ENCODE assay signal across 26 cellular contexts in the genomic region with DNA sequence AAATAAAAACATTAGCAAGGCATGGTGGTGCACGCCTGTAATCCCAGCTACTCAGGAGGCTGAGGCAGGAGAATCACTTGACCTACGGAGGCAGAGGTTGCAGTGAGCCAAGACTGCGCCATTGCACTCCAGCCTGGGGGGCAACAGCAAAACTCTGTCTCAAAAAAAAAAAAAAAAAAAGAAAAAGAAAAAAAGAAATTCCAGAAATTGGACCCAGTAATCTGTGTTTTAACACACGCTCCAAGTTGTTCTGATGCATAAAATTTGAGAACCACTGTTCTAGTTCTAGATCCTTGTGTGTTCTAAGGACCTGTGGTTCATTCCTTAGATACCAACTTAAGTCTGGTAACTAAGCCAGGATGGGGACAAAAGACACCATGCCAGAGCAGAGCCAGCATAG. TPM values are rescaled to one million over a fixed set of nuclear protein-coding genes. Genes with fewer than 3 reads are reported as not detected.
"Had no signal": no experiment of that assay in that cellular context is flagged by ENCODE, and none has a peak within 500 bp of the region (broad histone marks: within the 10 kb centered on the region; RNA-seq: fewer than 3 reads in every experiment).

No MANE protein-coding gene starts in this region.

- ATAC-seq: activated CD8-positive, alpha-beta T cell treated with anti-CD3 and anti-CD28 coated beads for 36 hours; body of pancreas; Panc1 had no signal

- H3K27me3 Mint-ChIP-seq: activated B cell treated with CpG ODN at 0.5 μM for 24 hours; activated CD8-positive, alpha-beta T cell treated with anti-CD3 and anti-CD28 coated beads for 36 hours had no signal

- H3K9me3 ChIP-seq: ascending aorta, body of pancreas had no signal

- H3K27ac ChIP-seq: ascending aorta, body of pancreas, RWPE1 had no signal

- H3K27me3 ChIP-seq: ascending aorta, body of pancreas had no signal

- H3K9me3 Mint-ChIP-seq: activated B cell treated with CpG ODN at 0.5 μM for 24 hours; activated CD8-positive, alpha-beta T cell treated with anti-CD3 and anti-CD28 coated beads for 36 hours; activated T-helper 1 cell treated with anti-CD3 and anti-CD28 coated beads, Interleukin-12 subunit alpha, Interleukin-12 subunit beta, Interleukin-2, Interleukin-4 antibody, amounts not matched to agents 30 ng/mL and 10 ng/mL and 1 ng/mL, durations not matched to agents 14 hours and 24 hours and 36 hours; T-helper 1 cell treated with Interleukin-12 subunit alpha and Interleukin-12 subunit beta and Interleukin-4 antibody, amounts not matched to agents 30 μg/mL and 1 μg/mL, for 36 hours had no signal

- H3K4me3 Mint-ChIP-seq: activated B cell treated with CpG ODN at 0.5 μM for 24 hours; T-helper 1 cell treated with Interleukin-12 subunit alpha and Interleukin-12 subunit beta and Interleukin-4 antibody, amounts not matched to agents 30 μg/mL and 1 μg/mL, for 36 hours had no signal

- H3K4me3 ChIP-seq: ascending aorta, body of pancreas had no signal

- DNase-seq: activated B cell treated with CpG ODN at 0.5 μM for 24 hours; activated CD4-positive, alpha-beta T cell treated with anti-CD3 and anti-CD28 coated beads for 1 hour; activated CD4-positive, alpha-beta T cell treated with anti-CD3 and anti-CD28 coated beads, Interleukin-2, amount 50 U/mL, for 1 hour; activated CD8-positive, alpha-beta memory T cell treated with anti-CD3 and anti-CD28 coated beads, Interleukin-2, amount 50 U/mL, for 4 hours; activated CD8-positive, alpha-beta T cell treated with anti-CD3 and anti-CD28 coated beads for 36 hours; activated effector memory CD4-positive, alpha-beta T cell treated with anti-CD3 and anti-CD28 coated beads, Interleukin-2, amount 50 U/mL, for 16 hours; activated naive CD4-positive, alpha-beta T cell treated with Interleukin-2 at 50 U/mL for 16 hours; activated T-cell treated with anti-CD3 and anti-CD28 coated beads, Interleukin-2, amount 50 U/mL, for 1 hour; body of pancreas; MM.1S; NCI-H1105 treated with DMSO at 0.1 percent for 48 hours; NCI-H1436 treated with DMSO at 0.1 percent for 48 hours; NCI-H187; NCI-H2081; NCI-H510A treated with DMSO at 0.1 percent for 48 hours; NCI-H69; NK-92 treated with Interleukin-12 subunit alpha and Interleukin-12 subunit beta, amount 100 ng/mL, for 24 hours; OCI-M1; Right ventricle myocardium superior; T1000 had no signal

RNA-seq across cellular contexts. Expression of gene CELF6, which starts 50.2 kb away (rescaled TPM):
- total RNA-seq: ascending aorta, SK-MEL-5 had no signal
